In genomic region chr15:99476413-99477222, GRCh38 we compare ENCODE assay signal across 8 cellular contexts.
DNase-seq lines count a peak whose midpoint lies in the region; ATAC-seq and TF ChIP-seq lines count a peak whose summit lies in the region.

No MANE protein-coding gene starts in this region.

- H3K9me3 Mint-ChIP-seq in activated B cell treated with CpG ODN at 0.5 μM for 24 hours (no peaks in the 10 kb centered on the region), osteocyte (ENCODE audit: unreplicated experiment) (no peaks in the 10 kb centered on the region)

- CTCF ChIA-PET in activated B cell treated with CpG ODN at 0.5 μM for 24 hours (lab: Charles Lee): interaction anchor here (1.0 to 1.1 kb wide), 2 partner anchors 9 to 228 kb away, joined by 3 to 4 read pairs; no protein-coding TSS in a partner anchor

- peak overlapping the region; percentile 6 for H2AFZ ChIP-seq in ACC112 (ENCODE audit: low read length, unreplicated experiment)

- POLR2A ChIA-PET in activated B cell treated with CpG ODN at 0.5 μM for 24 hours (lab: Charles Lee): interaction anchor here (0.7 to 2.5 kb wide), 9 partner anchors 9 to 149 kb away, joined by 3 to 14 read pairs (median 7); partner anchors contain the start of gene MEF2A

- no peaks in the 10 kb centered on the region for H3K36me3 ChIP-seq in ACC112 (ENCODE audit: insufficient read depth, low read length)

- intact Hi-C loops in activated B cell treated with CpG ODN at 0.5 μM for 24 hours (cut with micrococcal nuclease): loop anchor here (1.0 to 5.0 kb wide), 3 partner anchors 26 to 34 kb away; no protein-coding TSS in a partner anchor

- no peak for TF ChIP-seq CTCF in activated B cell treated with CpG ODN at 0.5 μM for 24 hours (IDR thresholded peaks at IDR 0.05)
- TF ChIP-seq CTCF in fibroblast of pulmonary artery (IDR thresholded peaks at IDR 0.05; ENCODE audit: low read length, missing control alignments): no peak
- no peak for TF ChIP-seq CTCF in osteocyte (IDR thresholded peaks at IDR 0.05)

- H3K27ac ChIP-seq in ACC112 (ENCODE audit: low read depth, low read length): peak overlapping the region; percentile 63

- H3K4me1 ChIP-seq in ACC112 (ENCODE audit: control insufficient read depth, insufficient read depth, low read length, unreplicated experiment): peaks cover 20% of the 10 kb centered on the region

- H3K4me1 Mint-ChIP-seq in activated B cell treated with CpG ODN at 0.5 μM for 24 hours (peaks cover 52% of the 10 kb centered on the region), osteocyte (ENCODE audit: unreplicated experiment) (peaks cover 55% of the 10 kb centered on the region)

- H3K4me3 ChIP-seq in ACC112 (ENCODE audit: low read depth, low read length): no peak overlapping the region
- H3K4me3 ChIP-seq in fibroblast of pulmonary artery (replicated peaks; ENCODE audit: low read depth, low read length): peak overlapping the region; percentile 9

- no peaks in the 10 kb centered on the region for H3K27me3 ChIP-seq in ACC112 (ENCODE audit: insufficient read depth, low read length)

- H3K36me3 Mint-ChIP-seq in activated B cell treated with CpG ODN at 0.5 μM for 24 hours (ENCODE audit: low read depth) (no peaks in the 10 kb centered on the region), osteocyte (ENCODE audit: unreplicated experiment) (peaks cover 5% of the 10 kb centered on the region)

- peak overlapping the region; percentile 11 for H3K4me3 Mint-ChIP-seq in activated B cell treated with CpG ODN at 0.5 μM for 24 hours
- H3K4me3 Mint-ChIP-seq in osteocyte (ENCODE audit: unreplicated experiment): peak overlapping the region; percentile 47

- peak; percentile 92 for DNase-seq in HS-5 (ENCODE audit: low read depth)
- peak; percentile 60 for DNase-seq in activated B cell treated with CpG ODN at 0.5 μM for 24 hours
- peak; percentile 98 for DNase-seq in fibroblast of pulmonary artery (ENCODE audit: low read depth)
- no peak for DNase-seq in osteocyte (ENCODE audit: extremely low spot score, unreplicated experiment)
- DNase-seq in NCI-H2171 (lab: John Stamatoyannopoulos, UW): no peak

- peak overlapping the region; percentile 31 for H3K27ac Mint-ChIP-seq in activated B cell treated with CpG ODN at 0.5 μM for 24 hours
- H3K27ac Mint-ChIP-seq in osteocyte (ENCODE audit: unreplicated experiment): peak overlapping the region; percentile 92

- H3K27me3 Mint-ChIP-seq in activated B cell treated with CpG ODN at 0.5 μM for 24 hours (no peaks in the 10 kb centered on the region), osteocyte (ENCODE audit: unreplicated experiment) (no peaks in the 10 kb centered on the region)

- ATAC-seq in GM19023 (IDR thresholded peaks at IDR 0.05; ENCODE audit: unreplicated experiment): peak; percentile 60
- ATAC-seq in activated B cell treated with CpG ODN at 0.5 μM for 24 hours (ENCODE audit: low read depth): peak; percentile 84
- no peak for ATAC-seq in GM21381 (IDR thresholded peaks at IDR 0.05; ENCODE audit: unreplicated experiment)

- no peaks in the 10 kb centered on the region for H3K79me2 ChIP-seq in ACC112 (ENCODE audit: control insufficient read depth, insufficient read depth, low read length, unreplicated experiment)

Comparison
In these comparisons a context has a peak if more than half of its experiments do, and no peak if none do; other contexts are left out.
1. DNase-seq: peak in HS-5 (single experiment), activated B cell treated with CpG ODN at 0.5 μM for 24 hours (single experiment) and fibroblast of pulmonary artery (single experiment); none in osteocyte (single experiment) and NCI-H2171 (single experiment).